ENCODE assay signal across 14 cellular contexts in genomic region chr20:31595380-31595653, GRCh38. TPM values are rescaled to one million over a fixed set of nuclear protein-coding genes. Genes with fewer than 3 reads are reported as not detected.
DNase-seq lines count a peak whose midpoint lies in the region; ATAC-seq and TF ChIP-seq lines count a peak whose summit lies in the region.
"Had no signal": no experiment of that assay in that cellular context is flagged by ENCODE, and none has a peak within 500 bp of the region (broad histone marks: within the 10 kb centered on the region; RNA-seq: fewer than 3 reads in every experiment).

No MANE protein-coding gene starts in this region.

- no peak overlapping the region for H3K4me3 ChIP-seq in heart right ventricle
- H3K4me3 ChIP-seq in esophagus (ENCODE audit: low read depth in 1 of 2, low read length in 2 of 2) = no peak overlapping the region
- no peak overlapping the region for H3K4me3 ChIP-seq in vagina
- H3K4me3 ChIP-seq in H7 (ENCODE audit: insufficient read depth, low read depth, low read length) = no peak overlapping the region
- H3K4me3 ChIP-seq: testis had no signal

- no peaks in the 10 kb centered on the region for H3K36me3 Mint-ChIP-seq in nephron progenitor cell (ENCODE audit: low read depth)
- no peaks in the 10 kb centered on the region for H3K36me3 Mint-ChIP-seq in activated naive CD4-positive, alpha-beta T cell treated with anti-CD3 and anti-CD28 coated beads, Interleukin-2, amount 50 U/mL, for 72 hours

- ATAC-seq in heart right ventricle (no peak), left cardiac atrium (no peak), GM18519 (IDR thresholded peaks at IDR 0.05; ENCODE audit: low FRiP score, unreplicated experiment) (no peak)
- no peak for ATAC-seq in activated naive CD4-positive, alpha-beta T cell treated with anti-CD3 and anti-CD28 coated beads, Interleukin-2, amount 50 U/mL, for 72 hours
- ATAC-seq: activated T-cell treated with anti-CD3 and anti-CD28 coated beads, Interleukin-2, amount 50 U/mL, for 4 hours had no signal

- 66 to 78% methylated on average over 3 of the region's 3 CpGs for WGBS in heart right ventricle, 2 donors
- WGBS in esophagus, 2 donors = 70 to 76% methylated on average over 3 of the region's 3 CpGs

- H3K27ac ChIP-seq in heart right ventricle = peak overlapping the region; percentile 70 to 98 (median 89)
- H3K27ac ChIP-seq in esophagus (ENCODE audit: low read depth in 2 of 2, low read length in 1 of 2) = peak overlapping the region; percentile 95 to 99
- H3K27ac ChIP-seq in vagina = peak overlapping the region; percentile 73

- no peaks in the 10 kb centered on the region for H3K9me3 Mint-ChIP-seq in nephron progenitor cell
- H3K9me3 Mint-ChIP-seq in activated naive CD4-positive, alpha-beta T cell treated with anti-CD3 and anti-CD28 coated beads, Interleukin-2, amount 50 U/mL, for 72 hours = no peaks in the 10 kb centered on the region
- H3K9me3 Mint-ChIP-seq: activated T-cell treated with anti-CD3 and anti-CD28 coated beads, Interleukin-2, amount 50 U/mL, for 4 hours had no signal

- H3K9me3 ChIP-seq in heart right ventricle = no peaks in the 10 kb centered on the region
- no peaks in the 10 kb centered on the region for H3K9me3 ChIP-seq in esophagus (ENCODE audit: control insufficient read depth in 2 of 2, insufficient read depth in 1 of 2, low read depth in 1 of 2, low read length in 1 of 2)
- no peaks in the 10 kb centered on the region for H3K9me3 ChIP-seq in vagina
- H3K9me3 ChIP-seq: testis had no signal

- H3K4me1 Mint-ChIP-seq in nephron progenitor cell = peaks cover 31% of the 10 kb centered on the region

- no peaks in the 10 kb centered on the region for H3K27me3 ChIP-seq in heart right ventricle
- no peaks in the 10 kb centered on the region for H3K27me3 ChIP-seq in esophagus (ENCODE audit: control insufficient read depth in 1 of 2, insufficient read depth in 2 of 2, low read length in 2 of 2)
- H3K27me3 ChIP-seq in vagina = no peaks in the 10 kb centered on the region
- H3K27me3 ChIP-seq in H7 (ENCODE audit: control insufficient read depth, insufficient read depth, low read length) = no peaks in the 10 kb centered on the region
- H3K27me3 ChIP-seq: testis had no signal

- H3K27me3 Mint-ChIP-seq in nephron progenitor cell (ENCODE audit: low read depth, poor library complexity) = no peaks in the 10 kb centered on the region

- DNase-seq in heart right ventricle (no peak), left cardiac atrium (no peak), nephron progenitor cell (no peak), vagina (ENCODE audit: extremely low spot score in 2 of 2) (no peak), H7 (no peak)
- DNase-seq in activated naive CD4-positive, alpha-beta T cell treated with anti-CD3 and anti-CD28 coated beads, Interleukin-2, amount 50 U/mL, for 72 hours (ENCODE audit: low spot score in 2 of 2) = no peak
- DNase-seq: activated T-cell treated with anti-CD3 and anti-CD28 coated beads, Interleukin-2, amount 50 U/mL, for 4 hours; DMS79; NCI-H2081 treated with DMSO at 0.1 percent for 48 hours; occipital lobe; testis had no signal

- peaks cover 9 to 41% (median 24%) of the 10 kb centered on the region in 9 donors for H3K4me1 ChIP-seq in heart right ventricle
- peaks cover 3 to 22% of the 10 kb centered on the region in 2 donors for H3K4me1 ChIP-seq in esophagus (ENCODE audit: control insufficient read depth in 2 of 2, insufficient read depth in 2 of 2, low read length in 1 of 2)
- H3K4me1 ChIP-seq in vagina = peaks cover 33% of the 10 kb centered on the region

- peak overlapping the region; percentile 93 for H3K27ac Mint-ChIP-seq in nephron progenitor cell
- peak overlapping the region in 1 of 2 donors; percentile 41 for H3K27ac Mint-ChIP-seq in activated naive CD4-positive, alpha-beta T cell treated with anti-CD3 and anti-CD28 coated beads, Interleukin-2, amount 50 U/mL, for 72 hours

- no peaks in the 10 kb centered on the region for H3K36me3 ChIP-seq in heart right ventricle
- H3K36me3 ChIP-seq in esophagus (ENCODE audit: control insufficient read depth in 2 of 2, insufficient read depth in 2 of 2, low read length in 1 of 2) = no peaks in the 10 kb centered on the region
- H3K36me3 ChIP-seq in vagina = no peaks in the 10 kb centered on the region
- no peaks in the 10 kb centered on the region for H3K36me3 ChIP-seq in H7 (replicated peaks; ENCODE audit: control insufficient read depth, insufficient read depth, low read length)

- no peak for TF ChIP-seq POLR2A in vagina (IDR thresholded peaks at IDR 0.05)

- TF ChIP-seq CTCF in heart right ventricle (IDR thresholded peaks at IDR 0.05) = no peak
- no peak for TF ChIP-seq CTCF in nephron progenitor cell (IDR thresholded peaks at IDR 0.05)
- TF ChIP-seq CTCF in vagina (IDR thresholded peaks at IDR 0.05) = no peak

- no peak overlapping the region for H3K4me3 Mint-ChIP-seq in nephron progenitor cell
- H3K4me3 Mint-ChIP-seq: activated T-cell treated with anti-CD3 and anti-CD28 coated beads, Interleukin-2, amount 50 U/mL, for 4 hours had no signal

- intact Hi-C loops in heart right ventricle (cut with DNase I) (loop anchor here in 2 of 10 donors (2.0 kb wide), 1 partner anchor 13 kb away; no protein-coding TSS in a partner anchor), left cardiac atrium (cut with DNase I) (no loop called here), vagina (cut with DNase I) (no loop called here)

RNA-seq across cellular contexts. Expression of gene ID1, which starts 9.8 kb away (rescaled TPM):
- total RNA-seq in heart right ventricle = 100 to 1,000 TPM in 7 of 10 donors, 10 to 100 TPM in 3; 42.8 to 204 (median 109) TPM
- polyA plus RNA-seq in heart right ventricle = 100 to 1,000 TPM; 230 to 551 TPM
- 100 to 1,000 TPM; 103 to 222 TPM for total RNA-seq in left cardiac atrium
- 100 to 1,000 TPM; 158 to 489 TPM for polyA plus RNA-seq in esophagus
- 1,190 TPM for total RNA-seq in vagina
- total RNA-seq in activated naive CD4-positive, alpha-beta T cell treated with anti-CD3 and anti-CD28 coated beads, Interleukin-2, amount 50 U/mL, for 72 hours = 10 to 100 TPM in 1 of 2 donors, 1 to 10 TPM in 1; 1.4 to 19.4 TPM
- 424 and 491 TPM in 2 replicates for total RNA-seq in H7 (2014; rRNA removed; shearing (Covaris generic))

RNA-seq across cellular contexts. Expression of gene COX4I2, which starts 42.4 kb away (rescaled TPM):
- total RNA-seq in heart right ventricle (10 to 100 TPM in 3 of 10 donors, 1 to 10 TPM in 7; 3.8 to 20.1 (median 7.5) TPM), left cardiac atrium (10 to 100 TPM; 11.4 to 12.6 TPM), vagina (2.5 TPM)
- polyA plus RNA-seq in heart right ventricle (100 to 1,000 TPM in 1 of 2 donors, 10 to 100 TPM in 1; 30.4 to 103 TPM), esophagus (1 to 10 TPM; 2.6 to 3.8 TPM)
- not detected for total RNA-seq in activated naive CD4-positive, alpha-beta T cell treated with anti-CD3 and anti-CD28 coated beads, Interleukin-2, amount 50 U/mL, for 72 hours
- total RNA-seq in H7 (2014; rRNA removed; shearing (Covaris generic)) = 0.21 TPM in 1 of 2 replicates, not detected in the other
- total RNA-seq: A673; activated T-cell treated with anti-CD3 and anti-CD28 coated beads, Interleukin-2, amount 50 U/mL, for 4 hours; occipital lobe had no signal
